Comparison of ENCODE assay signal across 15 cellular contexts in the genomic region with DNA sequence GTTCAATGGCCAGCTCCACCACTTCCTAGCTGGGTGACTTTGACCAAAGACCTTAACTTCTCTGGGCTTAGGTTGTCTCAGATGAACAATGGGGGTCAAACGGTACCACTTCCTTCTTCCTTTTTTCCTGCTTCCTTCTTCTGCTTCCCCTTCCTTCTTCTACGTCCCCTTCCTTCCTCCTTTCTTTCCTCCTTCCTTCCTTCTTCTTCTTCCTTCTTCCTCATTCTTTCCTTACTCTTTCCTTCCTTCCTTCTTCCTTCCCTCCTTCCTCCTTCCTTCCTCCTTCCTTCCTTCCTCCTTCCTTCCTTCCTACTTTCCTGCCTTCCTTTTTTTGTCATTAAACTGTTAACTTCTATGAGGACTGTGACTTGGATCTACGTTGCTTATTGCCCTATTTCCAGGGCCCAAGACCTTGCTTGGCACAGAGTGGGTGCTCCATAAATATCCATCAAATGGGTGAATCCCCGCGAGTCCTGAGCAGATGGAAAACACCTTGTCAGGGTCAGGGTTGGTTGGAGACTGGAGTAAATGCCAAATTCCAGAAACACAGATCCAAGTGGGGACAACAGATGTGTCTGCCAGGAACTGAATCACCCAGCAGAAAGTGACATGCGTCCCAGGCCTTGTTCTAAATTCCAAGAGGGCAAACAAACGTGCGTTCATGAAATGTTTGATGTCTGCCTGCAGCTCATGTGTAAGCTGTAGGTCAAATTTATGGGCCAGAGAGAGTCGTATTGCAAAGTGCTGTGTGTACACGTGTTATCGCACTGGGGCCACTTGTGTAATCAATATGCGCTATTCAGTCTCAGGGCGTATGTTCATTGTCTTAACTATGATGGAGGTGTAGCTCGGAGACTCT.
DNase-seq lines count a peak whose midpoint lies in the region; ATAC-seq and TF ChIP-seq lines count a peak whose summit lies in the region.
"Had no signal": no experiment of that assay in that cellular context is flagged by ENCODE, and none has a peak within 500 bp of the region (broad histone marks: within the 10 kb centered on the region; RNA-seq: fewer than 3 reads in every experiment).

No MANE protein-coding gene starts in this region.

- DNase-seq in heart left ventricle: no peak
- no peak for DNase-seq in right atrium auricular region (ENCODE audit: low spot score)
- DNase-seq in NCI-H748 (lab: John Stamatoyannopoulos, UW; ENCODE audit: unreplicated experiment): peak; percentile 86
- DNase-seq in upper lobe of right lung: peak; percentile 0
- DNase-seq in KBM-7: no peak
- DNase-seq in mesenchymal stem cell: no peak
- DNase-seq: activated CD8-positive, alpha-beta memory T cell treated with anti-CD3 and anti-CD28 coated beads for 24 hours; CD8-positive, alpha-beta memory T cell; gastrocnemius medialis; WERI-Rb-1 had no signal

- H3K4me3 ChIP-seq in heart left ventricle (no peak overlapping the region), right atrium auricular region (no peak overlapping the region), mucosa of rectum (ENCODE audit: low read length in 2 of 2) (no peak overlapping the region), upper lobe of right lung (no peak overlapping the region), mesenchymal stem cell (ENCODE audit: insufficient read depth in 1 of 2, low read depth in 1 of 2, low read length in 2 of 2) (no peak overlapping the region)
- H3K4me3 ChIP-seq: dorsolateral prefrontal cortex, gastrocnemius medialis, lower lobe of right lung had no signal

- H2BK120ac ChIP-seq in mesenchymal stem cell (ENCODE audit: low read depth, low read length): no peak overlapping the region

- no peak overlapping the region for H4K91ac ChIP-seq in mesenchymal stem cell (ENCODE audit: low read length)

- no peak overlapping the region for H3K4ac ChIP-seq in mesenchymal stem cell (ENCODE audit: low read depth in 1 of 2, low read length in 2 of 2)

- in situ Hi-C loops in KBM-7 (cut with MboI; ENCODE audit: low pct_unique_long_range_greater_than_20kb, low sequenced_read_pairs): no loop called here

- H3K4me2 ChIP-seq in mesenchymal stem cell (ENCODE audit: low read length, poor library complexity, severe bottlenecking): no peak overlapping the region

- no peaks in the 10 kb centered on the region for H3K9me3 ChIP-seq in heart left ventricle
- no peaks in the 10 kb centered on the region for H3K9me3 ChIP-seq in right atrium auricular region
- no peaks in the 10 kb centered on the region for H3K9me3 ChIP-seq in mucosa of rectum (ENCODE audit: control insufficient read depth in 2 of 2, low read length in 2 of 2)
- H3K9me3 ChIP-seq in upper lobe of right lung: no peaks in the 10 kb centered on the region
- no peaks in the 10 kb centered on the region for H3K9me3 ChIP-seq in mesenchymal stem cell (ENCODE audit: control insufficient read depth, low read length)
- H3K9me3 ChIP-seq: gastrocnemius medialis, lower lobe of right lung had no signal

- H2BK5ac ChIP-seq in mesenchymal stem cell (ENCODE audit: low read depth, low read length, poor library complexity, severe bottlenecking): no peak overlapping the region

- peaks cover 0 to 32% (median 0%) of the 10 kb centered on the region in 9 donors for H3K27me3 ChIP-seq in heart left ventricle
- H3K27me3 ChIP-seq in right atrium auricular region: no peaks in the 10 kb centered on the region
- peaks cover 0 to 4% of the 10 kb centered on the region in 2 donors for H3K27me3 ChIP-seq in mucosa of rectum (ENCODE audit: control insufficient read depth in 2 of 2, insufficient read depth in 2 of 2, low read length in 2 of 2)
- peaks cover 12% of the 10 kb centered on the region for H3K27me3 ChIP-seq in upper lobe of right lung
- H3K27me3 ChIP-seq in mesenchymal stem cell (ENCODE audit: control insufficient read depth in 1 of 2, insufficient read depth in 1 of 2, low read length in 2 of 2): peaks cover 16 to 55% of the 10 kb centered on the region in 2 experiments

- H3K4me1 ChIP-seq in heart left ventricle (peaks cover 0 to 21% (median 0%) of the 10 kb centered on the region in 12 donors), right atrium auricular region (peaks cover 0 to 6% of the 10 kb centered on the region in 2 donors), mucosa of rectum (ENCODE audit: control insufficient read depth in 2 of 2, insufficient read depth in 2 of 2, low read length in 2 of 2) (peaks cover 9 to 18% of the 10 kb centered on the region in 2 donors), upper lobe of right lung (no peaks in the 10 kb centered on the region), mesenchymal stem cell (ENCODE audit: control insufficient read depth, insufficient read depth, low read depth, low read length) (no peaks in the 10 kb centered on the region)
- H3K4me1 ChIP-seq: gastrocnemius medialis, lower lobe of right lung had no signal

- no peak overlapping the region for H2BK15ac ChIP-seq in mesenchymal stem cell (ENCODE audit: low read depth, poor library complexity, severe bottlenecking)

- TF ChIP-seq CTCF in heart left ventricle (IDR thresholded peaks at IDR 0.05): no peak
- TF ChIP-seq CTCF in right atrium auricular region (IDR thresholded peaks at IDR 0.05): no peak
- no peak for TF ChIP-seq CTCF in upper lobe of right lung (IDR thresholded peaks at IDR 0.05)

- H3K18ac ChIP-seq in mesenchymal stem cell (ENCODE audit: low read depth in 1 of 2, low read length in 2 of 2): no peak overlapping the region

- no peak for TF ChIP-seq POLR2A in heart left ventricle (IDR thresholded peaks at IDR 0.05)

- no peaks in the 10 kb centered on the region for H3K79me1 ChIP-seq in mesenchymal stem cell (replicated peaks; ENCODE audit: low read length, poor library complexity, severe bottlenecking)

- H3K23ac ChIP-seq in mesenchymal stem cell (ENCODE audit: low read length in 2 of 2): no peak overlapping the region

- H3K36me3 ChIP-seq in heart left ventricle (no peaks in the 10 kb centered on the region), right atrium auricular region (no peaks in the 10 kb centered on the region), mucosa of rectum (ENCODE audit: control insufficient read depth in 2 of 2, insufficient read depth in 2 of 2, low read length in 2 of 2) (no peaks in the 10 kb centered on the region), upper lobe of right lung (no peaks in the 10 kb centered on the region), mesenchymal stem cell (ENCODE audit: control insufficient read depth in 1 of 2, insufficient read depth in 2 of 2, low read depth in 1 of 2, low read length in 2 of 2) (no peaks in the 10 kb centered on the region)
- H3K36me3 ChIP-seq: gastrocnemius medialis, lower lobe of right lung, WERI-Rb-1 had no signal

- no peak overlapping the region for H2AFZ ChIP-seq in mesenchymal stem cell (ENCODE audit: low read depth, low read length)

- no peak overlapping the region for H2BK12ac ChIP-seq in mesenchymal stem cell (ENCODE audit: low read length in 2 of 2)

- intact Hi-C loops in heart left ventricle (cut with DNase I) (no loop called here), upper lobe of right lung (cut with DNase I) (no loop called here)

- ATAC-seq in heart left ventricle (peak in 3 of 4 donors; percentile 33 to 49 (median 47)), upper lobe of right lung (no peak), GM19351 (IDR thresholded peaks at IDR 0.05; ENCODE audit: unreplicated experiment) (no peak)
- ATAC-seq: gastrocnemius medialis; lower lobe of right lung; naive thymus-derived CD8-positive, alpha-beta T cell had no signal

- H4K8ac ChIP-seq in mesenchymal stem cell (ENCODE audit: low read length): no peak overlapping the region

- H3K9ac ChIP-seq in mucosa of rectum (ENCODE audit: low read depth in 1 of 2, low read length in 2 of 2) (no peak overlapping the region), mesenchymal stem cell (ENCODE audit: low read length) (no peak overlapping the region)

- 35 to 48% (median 43%) methylated on average over 14 of the region's 14 CpGs for WGBS in heart left ventricle, 4 donors
- WGBS in mesenchymal stem cell: 79% methylated on average over 14 of the region's 14 CpGs

- no peak overlapping the region for H2AK5ac ChIP-seq in mesenchymal stem cell (ENCODE audit: low read length, severe bottlenecking)

- H3K27ac ChIP-seq in heart left ventricle (no peak overlapping the region), right atrium auricular region (no peak overlapping the region), mucosa of rectum (ENCODE audit: low read depth in 2 of 2, low read length in 2 of 2) (peak overlapping the region; percentile 16 to 19), upper lobe of right lung (no peak overlapping the region), mesenchymal stem cell (ENCODE audit: low read length, poor library complexity, severe bottlenecking) (no peak overlapping the region)
- H3K27ac ChIP-seq: dorsolateral prefrontal cortex, gastrocnemius medialis, lower lobe of right lung, WERI-Rb-1 had no signal

- no peak overlapping the region for H3K14ac ChIP-seq in mesenchymal stem cell (ENCODE audit: low read length in 2 of 2)

Comparison
In these comparisons a context has a peak if more than half of its experiments do, and no peak if none do; other contexts are left out.
1. ATAC-seq: peak in heart left ventricle (3 of 4); none in upper lobe of right lung (single experiment) and GM19351 (single experiment).
2. DNase-seq: peak in NCI-H748 (single experiment) and upper lobe of right lung (single experiment); none in heart left ventricle (0 of 5), right atrium auricular region (single experiment), KBM-7 (single experiment) and mesenchymal stem cell (single experiment).
3. H3K27ac ChIP-seq: peak in mucosa of rectum (2 of 2); none in heart left ventricle (0 of 12), right atrium auricular region (0 of 2), upper lobe of right lung (single experiment) and mesenchymal stem cell (single experiment).